ENCODE assay signal across 8 cellular contexts in genomic region chr5:83721878-83722779, GRCh38. TPM values are rescaled to one million over a fixed set of nuclear protein-coding genes. Genes with fewer than 3 reads are reported as not detected.
A peak's percentile ranks its signal among the peaks of the same experiment; 100 is the strongest.
DNase-seq lines count a peak whose midpoint lies in the region; ATAC-seq and TF ChIP-seq lines count a peak whose summit lies in the region.

No MANE protein-coding gene starts in this region.

- H3K27me3 ChIP-seq in CD8-positive, alpha-beta T cell (ENCODE audit: insufficient read depth, low read length): no peaks in the 10 kb centered on the region
- H3K27me3 ChIP-seq in dorsolateral prefrontal cortex (no peaks in the 10 kb centered on the region), right lobe of liver (no peaks in the 10 kb centered on the region)

- H3K27me3 Mint-ChIP-seq in CD8-positive, alpha-beta T cell (ENCODE audit: low read depth): peaks cover 62% of the 10 kb centered on the region

- H3K27ac Mint-ChIP-seq in CD8-positive, alpha-beta T cell: no peak overlapping the region

- H3K4me1 ChIP-seq in CD8-positive, alpha-beta T cell (ENCODE audit: insufficient read depth, low read length): no peaks in the 10 kb centered on the region
- H3K4me1 ChIP-seq in right lobe of liver: no peaks in the 10 kb centered on the region

- no peak for TF ChIP-seq CTCF in CD8-positive, alpha-beta T cell (IDR thresholded peaks at IDR 0.05)
- peak; percentile 11 to 83 (median 63) for TF ChIP-seq CTCF in dorsolateral prefrontal cortex (IDR thresholded peaks at IDR 0.05 in 54 of 56, conservative IDR thresholded peaks at IDR 0.05 in 2 of 56; ENCODE audit: low read depth in 1 of 56, partially characterized antibody in 56 of 56)
- TF ChIP-seq CTCF in right lobe of liver (IDR thresholded peaks at IDR 0.05): peak in 2 of 4 donors; percentile 24 to 38

- intact Hi-C loops in CD8-positive, alpha-beta T cell (cut with DNase I, micrococcal nuclease): no loop called here
- intact Hi-C loops in dorsolateral prefrontal cortex (cut with DNase I): loop anchor here (2.0 to 10.0 kb wide), 2 partner anchors 661 to 663 kb away; partner anchors contain the start of gene EDIL3 (in 1 of the 2)
- intact Hi-C loops in right lobe of liver (cut with DNase I): no loop called here

- 1% methylated on average over 35 of the region's 70 CpGs for WGBS in right lobe of liver (ENCODE audit: insufficient coverage, low coverage, low lambda C conversion rate, missing lambda C conversion rate)

- H3K4me3 Mint-ChIP-seq in CD8-positive, alpha-beta T cell: peak overlapping the region; percentile 50

- peaks cover 9% of the 10 kb centered on the region for H3K4me1 Mint-ChIP-seq in CD8-positive, alpha-beta T cell (ENCODE audit: low read depth)

- ATAC-seq in CD8-positive, alpha-beta T cell: no peak
- peak; percentile 49 for ATAC-seq in GM19025 (IDR thresholded peaks at IDR 0.05; ENCODE audit: low read depth, unreplicated experiment)
- peak; percentile 51 for ATAC-seq in HG03565 (IDR thresholded peaks at IDR 0.05; ENCODE audit: unreplicated experiment)
- peak; percentile 68 to 79 (median 76) for ATAC-seq in right lobe of liver
- no peak for ATAC-seq in GM19467 (IDR thresholded peaks at IDR 0.05; ENCODE audit: unreplicated experiment)

- CTCF ChIA-PET in CD8-positive, alpha-beta T cell (lab: Charles Lee): interaction anchor here (2.2 kb wide), 1 partner anchor 10 kb away, joined by 8 read pairs; no protein-coding TSS in a partner anchor

- POLR2A ChIA-PET in CD8-positive, alpha-beta T cell (lab: Charles Lee): no interaction called here

- H3K9me3 ChIP-seq in CD8-positive, alpha-beta T cell (ENCODE audit: low read length): no peaks in the 10 kb centered on the region
- no peaks in the 10 kb centered on the region for H3K9me3 ChIP-seq in right lobe of liver

- H3K4me3 ChIP-seq in CD8-positive, alpha-beta T cell (ENCODE audit: low read depth, low read length): no peak overlapping the region
- H3K4me3 ChIP-seq in dorsolateral prefrontal cortex (peak overlapping the region; percentile 47 to 81 (median 70)), right lobe of liver (peak overlapping the region; percentile 30 to 51 (median 34))

- no peaks in the 10 kb centered on the region for H3K36me3 ChIP-seq in CD8-positive, alpha-beta T cell (ENCODE audit: insufficient read depth, low read length)
- no peaks in the 10 kb centered on the region for H3K36me3 ChIP-seq in right lobe of liver

- no peaks in the 10 kb centered on the region for H3K9me3 Mint-ChIP-seq in CD8-positive, alpha-beta T cell

- no peak for TF ChIP-seq POLR2A in right lobe of liver (IDR thresholded peaks at IDR 0.05)

- H3K27ac ChIP-seq in CD8-positive, alpha-beta T cell (ENCODE audit: low read depth, low read length): no peak overlapping the region
- peak overlapping the region in 49 of 59 donors; percentile 1 to 87 (median 66) for H3K27ac ChIP-seq in dorsolateral prefrontal cortex
- H3K27ac ChIP-seq in right lobe of liver: no peak overlapping the region

- no peaks in the 10 kb centered on the region for H3K36me3 Mint-ChIP-seq in CD8-positive, alpha-beta T cell

- DNase-seq in CD8-positive, alpha-beta T cell: no peak
- DNase-seq in RPMI8226 (peak; percentile 71), dorsolateral prefrontal cortex (peak; percentile 74 to 87 (median 81)), right lobe of liver (peak in 2 of 3 donors; percentile 61 to 71), stromal cell of bone marrow (ENCODE audit: low read depth) (peak; percentile 64)

RNA-seq across cellular contexts. Expression of gene HAPLN1, which starts 1.5 kb away (rescaled TPM):
- total RNA-seq in CD8-positive, alpha-beta T cell: not detected
- total RNA-seq in dorsolateral prefrontal cortex (1 to 10 TPM in 115 of 120 experiments, under 1 TPM in 5; 0.46 to 7.7 (median 2.7) TPM), right lobe of liver (under 1 TPM in 1 of 6 experiments, not detected in 5; 0.16 TPM)

Comparison
In these comparisons a context has a peak if more than half of its experiments do, and no peak if none do; other contexts are left out.
1. ATAC-seq: peak in GM19025 (single experiment), HG03565 (single experiment) and right lobe of liver (4 of 4); none in CD8-positive, alpha-beta T cell (single experiment) and GM19467 (single experiment).
2. DNase-seq: peak in RPMI8226 (single experiment), dorsolateral prefrontal cortex (10 of 10), right lobe of liver (2 of 3) and stromal cell of bone marrow (single experiment); none in CD8-positive, alpha-beta T cell (0 of 7).
3. H3K27ac ChIP-seq: peak in dorsolateral prefrontal cortex (49 of 59); none in CD8-positive, alpha-beta T cell (single experiment) and right lobe of liver (0 of 3).
4. intact Hi-C loops: an anchor here in dorsolateral prefrontal cortex (2.0 to 10.0 kb wide); none called in CD8-positive, alpha-beta T cell and right lobe of liver.